Comparison of ENCODE assay signal across 8 cellular contexts in genomic region chr10:51010977-51011376, GRCh38.
A peak's percentile ranks its signal among the peaks of the same experiment; 100 is the strongest.
DNase-seq lines count a peak whose midpoint lies in the region; ATAC-seq, FAIRE-seq and TF ChIP-seq lines count a peak whose summit lies in the region.

No MANE protein-coding gene starts in this region.

- no peak overlapping the region for H2AK9ac ChIP-seq in IMR-90 (replicated peaks; ENCODE audit: low read depth, low read length, poor library complexity)

- no peaks in the 10 kb centered on the region for H3K9me3 ChIP-seq in CD4-positive, CD25-positive, alpha-beta regulatory T cell (ENCODE audit: control insufficient read depth in 2 of 2, low read length in 2 of 2)
- no peaks in the 10 kb centered on the region for H3K9me3 ChIP-seq in IMR-90 (ENCODE audit: control insufficient read depth, insufficient read depth, low read length)
- peaks cover 4% of the 10 kb centered on the region for H3K9me3 ChIP-seq in adipocyte (ENCODE audit: control insufficient read depth, low read length)
- H3K9me3 ChIP-seq in kidney (ENCODE audit: control insufficient read depth in 1 of 2, low read length in 2 of 2) = no peaks in the 10 kb centered on the region
- H3K9me3 ChIP-seq in T-helper 17 cell (ENCODE audit: control insufficient read depth, low read length, poor library complexity, severe bottlenecking) = no peaks in the 10 kb centered on the region

- no peak overlapping the region for H2BK120ac ChIP-seq in IMR-90 (ENCODE audit: low read depth, low read length)

- peak in 2 of 3 donors; percentile 4 to 35 for DNase-seq in CD4-positive, CD25-positive, alpha-beta regulatory T cell
- DNase-seq in IMR-90 = peak; percentile 54
- DNase-seq in adipocyte (ENCODE audit: low read depth) = peak; percentile 80
- DNase-seq in kidney = no peak
- no peak for DNase-seq in GOT3 (lab: John Stamatoyannopoulos, UW)
- no peak for DNase-seq in T-helper 17 cell
- no peak for DNase-seq in HTR-8/SVneo (ENCODE audit: insufficient read length, low spot score)

- no peak overlapping the region for H3K4ac ChIP-seq in IMR-90 (ENCODE audit: low read depth, low read length)

- no peak overlapping the region for H3K27ac Mint-ChIP-seq in CD4-positive, CD25-positive, alpha-beta regulatory T cell
- H3K27ac Mint-ChIP-seq in T-helper 17 cell = no peak overlapping the region

- no peak for TF ChIP-seq POLR2A in IMR-90 (IDR thresholded peaks at IDR 0.05; ENCODE audit: low read depth, low read length)

- peak; percentile 67 for TF ChIP-seq RAD21 in IMR-90 (IDR thresholded peaks at IDR 0.05; ENCODE audit: low read length)

- H3K9me1 ChIP-seq in IMR-90 (ENCODE audit: insufficient read depth, low read length) = no peaks in the 10 kb centered on the region

- H3K27me3 Mint-ChIP-seq in CD4-positive, CD25-positive, alpha-beta regulatory T cell = peaks cover 19% of the 10 kb centered on the region
- H3K27me3 Mint-ChIP-seq in T-helper 17 cell = peaks cover 24% of the 10 kb centered on the region

- no peak overlapping the region for H2AFZ ChIP-seq in IMR-90 (replicated peaks; ENCODE audit: low read length, poor library complexity)

- peaks cover 0 to 4% (median 1%) of the 10 kb centered on the region in 7 donors for H3K9me3 Mint-ChIP-seq in CD4-positive, CD25-positive, alpha-beta regulatory T cell

- no peaks in the 10 kb centered on the region for H3K4me1 ChIP-seq in CD4-positive, CD25-positive, alpha-beta regulatory T cell (ENCODE audit: control insufficient read depth, insufficient read depth, low read length, poor library complexity, severe bottlenecking)
- H3K4me1 ChIP-seq in IMR-90 (ENCODE audit: control insufficient read depth, insufficient read depth, low read length) (no peaks in the 10 kb centered on the region), adipocyte (ENCODE audit: control insufficient read depth, insufficient read depth, low read length) (peaks cover 31% of the 10 kb centered on the region), kidney (ENCODE audit: control insufficient read depth in 1 of 2, insufficient read depth in 1 of 2, low read depth in 1 of 2, low read length in 2 of 2) (no peaks in the 10 kb centered on the region)

- intact Hi-C loops in IMR-90 (cut with micrococcal nuclease) = loop anchor here (5.0 kb wide), 1 partner anchor 411 kb away; no protein-coding TSS in a partner anchor
- intact Hi-C loops in kidney (cut with DNase I) = no loop called here

- no peak overlapping the region for H2BK5ac ChIP-seq in IMR-90 (ENCODE audit: low read depth, low read length, poor library complexity, severe bottlenecking)

- H3K56ac ChIP-seq in IMR-90 (ENCODE audit: extremely low read depth, insufficient read depth, low read length) = no peak overlapping the region

- POLR2A ChIA-PET in IMR-90 (lab: Charles Lee; ENCODE audit: unreplicated experiment) = no interaction called here

- H4K20me1 ChIP-seq in IMR-90 (ENCODE audit: insufficient read depth, low read length) = peaks cover 30% of the 10 kb centered on the region; the same call in 1 of the 2 replicates

- CTCF ChIA-PET in IMR-90 (lab: Yijun Ruan, JAX) = no interaction called here

- no peak overlapping the region for H2BK15ac ChIP-seq in IMR-90 (ENCODE audit: low read depth, low read length)

- in situ Hi-C loops in IMR-90 (cut with MboI; ENCODE audit: low sequenced_read_pairs) = no loop called here

- no peaks in the 10 kb centered on the region for H3K36me3 Mint-ChIP-seq in CD4-positive, CD25-positive, alpha-beta regulatory T cell
- no peaks in the 10 kb centered on the region for H3K36me3 Mint-ChIP-seq in T-helper 17 cell (ENCODE audit: low read depth)

- TF ChIP-seq CTCF in IMR-90 (conservative IDR thresholded peaks at IDR 0.05; ENCODE audit: low read depth, low read length) (peak; percentile 69), kidney (IDR thresholded peaks at IDR 0.05; ENCODE audit: borderline replicate concordance, extremely low read depth, insufficient read depth) (peak; percentile 54)

- no peak overlapping the region for H4K5ac ChIP-seq in IMR-90 (ENCODE audit: low read depth, low read length)

- no peak overlapping the region for H3K27ac ChIP-seq in CD4-positive, CD25-positive, alpha-beta regulatory T cell (ENCODE audit: insufficient read depth, low read length, poor library complexity, severe bottlenecking)
- H3K27ac ChIP-seq in IMR-90 (ENCODE audit: insufficient read depth, low read length) (no peak overlapping the region), kidney (ENCODE audit: low read depth in 2 of 2, low read length in 2 of 2) (no peak overlapping the region)

- no peak overlapping the region for H3K4me3 ChIP-seq in CD4-positive, CD25-positive, alpha-beta regulatory T cell (ENCODE audit: low read depth, low read length)
- no peak overlapping the region for H3K4me3 ChIP-seq in IMR-90 (ENCODE audit: insufficient read depth, low read depth, low read length)
- H3K4me3 ChIP-seq in adipocyte (ENCODE audit: low read length) = no peak overlapping the region
- H3K4me3 ChIP-seq in kidney (ENCODE audit: low read length in 2 of 2) = no peak overlapping the region

- BruUV-seq in IMR-90 (replicated peaks; lab: Mats Ljungman, UMichigan) = no TSS peak

- H3K4me2 ChIP-seq in IMR-90 (ENCODE audit: low read depth, low read length) = no peak overlapping the region

- H4K91ac ChIP-seq in IMR-90 (ENCODE audit: insufficient read depth, low read depth, low read length) = no peak overlapping the region

- H4K8ac ChIP-seq in IMR-90 (ENCODE audit: low read depth in 2 of 2, low read length in 2 of 2) = no peak overlapping the region

- dilution Hi-C loops in IMR-90 (cut with HindIII; ENCODE audit: low sequenced_read_pairs, unreplicated experiment) = no loop called here

- H2AK5ac ChIP-seq in IMR-90 (ENCODE audit: low read depth, low read length) = no peak overlapping the region

- no peak for ATAC-seq in CD4-positive, CD25-positive, alpha-beta regulatory T cell (ENCODE audit: low read depth in 2 of 2)
- ATAC-seq in GM18907 (IDR thresholded peaks at IDR 0.05; ENCODE audit: unreplicated experiment) (peak; percentile 65), IMR-90 (ENCODE audit: low read depth) (peak; percentile 59; the same call in 1 of the 2 replicates), T-helper 17 cell (no peak)

- no peak overlapping the region for H2BK20ac ChIP-seq in IMR-90 (ENCODE audit: low read depth, low read length)

- no peak overlapping the region for H3K18ac ChIP-seq in IMR-90 (ENCODE audit: low read depth, low read length)

- no peaks in the 10 kb centered on the region for H3K36me3 ChIP-seq in CD4-positive, CD25-positive, alpha-beta regulatory T cell (ENCODE audit: control insufficient read depth, insufficient read depth, low read length)
- H3K36me3 ChIP-seq in IMR-90 (ENCODE audit: control insufficient read depth, insufficient read depth, low read length) (no peaks in the 10 kb centered on the region), adipocyte (ENCODE audit: control insufficient read depth, insufficient read depth, low read length, severe bottlenecking) (no peaks in the 10 kb centered on the region), kidney (ENCODE audit: control insufficient read depth in 1 of 2, insufficient read depth in 2 of 2, low read length in 2 of 2) (no peaks in the 10 kb centered on the region)

- H3K79me1 ChIP-seq in IMR-90 (ENCODE audit: low read depth in 1 of 2, low read length in 2 of 2) = peaks cover 25 to 67% of the 10 kb centered on the region in 2 experiments

- no peak overlapping the region for H3K23ac ChIP-seq in IMR-90 (ENCODE audit: low read depth, low read length)

- H3K4me3 Mint-ChIP-seq in CD4-positive, CD25-positive, alpha-beta regulatory T cell = no peak overlapping the region
- H3K4me3 Mint-ChIP-seq in T-helper 17 cell = no peak overlapping the region

- H3K9ac ChIP-seq in IMR-90 (ENCODE audit: low read depth, low read length) (no peak overlapping the region), adipocyte (ENCODE audit: low read length) (no peak overlapping the region), kidney (ENCODE audit: low read length in 2 of 2) (no peak overlapping the region)

- WGBS in IMR-90 (ENCODE audit: extremely low coverage in 2 of 2, insufficient read length in 1 of 2), 2 experiments = no CpG with 5 or more reads among the region's 2 CpGs

- no peak overlapping the region for H3K14ac ChIP-seq in IMR-90 (replicated peaks; ENCODE audit: low read depth, low read length)

- FAIRE-seq in kidney (lab: Jason Lieb, UNC) (no peak), HTR-8/SVneo (lab: Jason Lieb, UNC) (no peak)

- peaks cover 6% of the 10 kb centered on the region for H3K27me3 ChIP-seq in CD4-positive, CD25-positive, alpha-beta regulatory T cell (ENCODE audit: control insufficient read depth, insufficient read depth, low read length)
- H3K27me3 ChIP-seq in IMR-90 (ENCODE audit: control insufficient read depth, insufficient read depth, low read length) (no peaks in the 10 kb centered on the region), adipocyte (replicated peaks; ENCODE audit: control insufficient read depth, insufficient read depth, low read length) (no peaks in the 10 kb centered on the region)

- H3K4me1 Mint-ChIP-seq in CD4-positive, CD25-positive, alpha-beta regulatory T cell = no peaks in the 10 kb centered on the region
- H3K4me1 Mint-ChIP-seq in T-helper 17 cell = peaks cover 3% of the 10 kb centered on the region

TF ChIP-seq in IMR-90, 13 proteins besides CTCF, POLR2A, EP300 and RAD21:
- TF ChIP-seq SMC3 (IDR thresholded peaks at IDR 0.05; ENCODE audit: low read depth, low read length) (peak; percentile 64), MXI1 (IDR thresholded peaks at IDR 0.05; ENCODE audit: borderline replicate concordance, low read depth, low read length) (no peak)
TF ChIP-seq in IMR-90: peak in this region for 1.

Comparison
In these comparisons a context has a peak if more than half of its experiments do, and no peak if none do; other contexts are left out.
1. ATAC-seq: peak in GM18907 (single experiment) and IMR-90 (single experiment); none in CD4-positive, CD25-positive, alpha-beta regulatory T cell (0 of 2) and T-helper 17 cell (single experiment).
2. DNase-seq: peak in CD4-positive, CD25-positive, alpha-beta regulatory T cell (2 of 3), IMR-90 (single experiment) and adipocyte (single experiment); none in kidney (single experiment), GOT3 (single experiment), T-helper 17 cell (0 of 3) and HTR-8/SVneo (single experiment).